ENCODE assay signal across 30 cellular contexts in the genomic region with DNA sequence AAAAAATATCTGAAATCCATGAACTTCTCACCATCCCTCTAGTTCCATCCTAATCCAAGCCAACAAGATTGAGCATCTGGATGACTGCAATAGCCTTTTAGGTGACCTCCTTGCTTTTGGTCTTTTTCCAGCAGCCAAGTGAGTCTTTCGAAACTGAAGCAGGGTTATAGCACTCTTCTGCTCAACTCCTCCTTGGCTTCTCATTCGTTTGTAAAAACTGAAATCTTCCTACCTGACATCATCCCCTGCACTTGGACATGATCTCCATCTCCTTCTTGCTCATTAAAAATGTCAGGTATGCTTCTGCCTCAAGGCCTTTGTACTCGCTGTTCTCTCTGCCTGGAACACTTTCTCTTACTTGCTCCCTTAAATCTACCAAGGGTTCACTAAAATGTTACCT. TPM values are rescaled to one million over a fixed set of nuclear protein-coding genes. Genes with fewer than 3 reads are reported as not detected.
DNase-seq lines count a peak whose midpoint lies in the region; FAIRE-seq and TF ChIP-seq lines count a peak whose summit lies in the region.
"Had no signal": no experiment of that assay in that cellular context is flagged by ENCODE, and none has a peak within 500 bp of the region (broad histone marks: within the 10 kb centered on the region; RNA-seq: fewer than 3 reads in every experiment).

No MANE protein-coding gene starts in this region.

- no peak overlapping the region for H2AFZ ChIP-seq in GM23248
- H2AFZ ChIP-seq in mammary epithelial cell (ENCODE audit: low read depth, low read length) = no peak overlapping the region

- no peaks in the 10 kb centered on the region for H3K9me3 ChIP-seq in GM23248 (ENCODE audit: low read depth)
- no peaks in the 10 kb centered on the region for H3K9me3 ChIP-seq in mammary epithelial cell (replicated peaks; ENCODE audit: insufficient read depth, low read length)
- H3K9me3 ChIP-seq: colonic mucosa, esophagus squamous epithelium, left lung, ovary had no signal

- dilution Hi-C loops in mammary epithelial cell (cut with HindIII; ENCODE audit: low sequenced_read_pairs) = no loop called here

- no peak overlapping the region for H3K9ac ChIP-seq in GM23248
- H3K9ac ChIP-seq in mammary epithelial cell (ENCODE audit: insufficient read depth, low read length) = no peak overlapping the region
- H3K9ac ChIP-seq: KMS-11 had no signal

- no peaks in the 10 kb centered on the region for H3K9me2 ChIP-seq in GM23248 (ENCODE audit: insufficient read depth)

- H3F3A ChIP-seq in GM23248 (ENCODE audit: insufficient read depth) = peaks cover 42% of the 10 kb centered on the region

- H4K20me1 ChIP-seq in GM23248 (ENCODE audit: insufficient read depth) (no peaks in the 10 kb centered on the region), mammary epithelial cell (ENCODE audit: insufficient read depth, low read length) (no peaks in the 10 kb centered on the region)

- H3K4me2 ChIP-seq in GM23248 (ENCODE audit: unreplicated experiment) (no peak overlapping the region), mammary epithelial cell (ENCODE audit: insufficient read depth, low read depth, low read length) (no peak overlapping the region)
- H3K4me2 ChIP-seq: KMS-11 had no signal

- no TSS peak for BruUV-seq in mammary epithelial cell (replicated peaks; lab: Mats Ljungman, UMichigan)

- peaks cover 67% of the 10 kb centered on the region for H3K36me3 ChIP-seq in GM23248 (ENCODE audit: low read depth)
- peaks cover 7% of the 10 kb centered on the region for H3K36me3 ChIP-seq in mammary epithelial cell (ENCODE audit: insufficient read depth, low read length)
- H3K36me3 ChIP-seq: ovary had no signal

- in situ Hi-C loops in GM23248 (cut with MboI) (loop anchor here (10.0 kb wide), 1 partner anchor 542 kb away; no protein-coding TSS in a partner anchor), mammary epithelial cell (cut with MboI; ENCODE audit: low sequenced_read_pairs in 2 of 2) (no loop called here)

- FAIRE-seq in frontal cortex (lab: Jason Lieb, UNC) = no peak
- FAIRE-seq: H54 had no signal

- CTCF ChIA-PET in mammary epithelial cell (lab: Charles Lee; ENCODE audit: low non-redundant PET) = no interaction called here

- H3K79me2 ChIP-seq in GM23248 (ENCODE audit: insufficient read depth) (no peaks in the 10 kb centered on the region), mammary epithelial cell (ENCODE audit: insufficient read depth, low read length) (no peaks in the 10 kb centered on the region)

- H3K4me1 ChIP-seq in GM23248 (ENCODE audit: insufficient read depth) (peaks cover 40% of the 10 kb centered on the region), mammary epithelial cell (ENCODE audit: insufficient read depth, low read length) (peaks cover 6% of the 10 kb centered on the region)
- H3K4me1 ChIP-seq: colonic mucosa, esophagus squamous epithelium, left lung had no signal

- WGBS in GM23248 (ENCODE audit: low coverage in 1 of 2, low lambda C conversion rate in 2 of 2, missing lambda C conversion rate in 2 of 2), 2 experiments = 53 to 60% methylated on average over 3 of the region's 3 CpGs
- WGBS in mammary epithelial cell (ENCODE audit: low coverage, missing lambda C conversion rate) = 63% methylated on average over 3 of the region's 3 CpGs

- DNase-seq in AG10803 (ENCODE audit: low read depth) (peak; percentile 83), GM23248 (peak; percentile 83), mammary epithelial cell (peak; percentile 63), iris pigment epithelial cell (ENCODE audit: low read depth) (peak; percentile 92), NCI-H774 (lab: John Stamatoyannopoulos, UW) (no peak), amniotic stem cell (lab: John Stamatoyannopoulos, UW) (no peak), frontal cortex (ENCODE audit: low spot score in 2 of 2) (no peak), NCI-H510A (lab: John Stamatoyannopoulos, UW) (no peak)
- DNase-seq: activated CD4-positive, alpha-beta T cell treated with anti-CD3 and anti-CD28 coated beads for 36 hours; activated CD8-positive, alpha-beta memory T cell treated with anti-CD3 and anti-CD28 coated beads for 24 hours; activated gamma-delta T cell; activated naive CD8-positive, alpha-beta T cell treated with anti-CD3 and anti-CD28 coated beads, Interleukin-2, amount 50 U/mL, for 24 hours; activated T-cell treated with anti-CD3 and anti-CD28 coated beads, Interleukin-2, amount 50 U/mL, for 1 hour; brain microvascular endothelial cell; colonic mucosa; endodermal cell; esophagus squamous epithelium; left lung; natural killer cell; NCI-H1048; NCI-H1930; ovary; stimulated activated CD4-positive, alpha-beta T cell treated with anti-CD3 and anti-CD28 coated beads, Interleukin-4, amount 100 ng/mL, for 4 hours; stimulated activated naive CD4-positive, alpha-beta T cell; T-helper 17 cell had no signal

- intact Hi-C loops in mammary epithelial cell (cut with micrococcal nuclease) = no loop called here

- H3K27me3 ChIP-seq in GM23248 (replicated peaks; ENCODE audit: insufficient read depth) (no peaks in the 10 kb centered on the region), mammary epithelial cell (ENCODE audit: insufficient read depth, low read length) (no peaks in the 10 kb centered on the region)
- H3K27me3 ChIP-seq: brain microvascular endothelial cell, colonic mucosa, esophagus squamous epithelium, left lung, ovary had no signal

- H3K27ac ChIP-seq in GM23248 (peak overlapping the region; percentile 35), mammary epithelial cell (ENCODE audit: insufficient read depth, low read depth, low read length) (no peak overlapping the region)
- H3K27ac ChIP-seq: brain microvascular endothelial cell, C4-2B, colonic mucosa, esophagus squamous epithelium, KMS-11, left lung, ovary, RWPE1, SK-N-MC had no signal

- TF ChIP-seq CTCF in AG10803 (conservative IDR thresholded peaks at IDR 0.05; ENCODE audit: low read length) (no peak), mammary epithelial cell (conservative IDR thresholded peaks at IDR 0.05 in 1 of 2, IDR thresholded peaks at IDR 0.05 in 1 of 2; ENCODE audit: extremely low read depth in 1 of 2, insufficient read depth in 1 of 2, low read depth in 1 of 2, low read length in 2 of 2) (no peak)

- H3K4me3 ChIP-seq in AG10803 (ENCODE audit: low read length) = no peak overlapping the region
- no peak overlapping the region for H3K4me3 ChIP-seq in GM23248
- no peak overlapping the region for H3K4me3 ChIP-seq in mammary epithelial cell (replicated peaks in 1 of 3; ENCODE audit: insufficient read depth in 1 of 3, low read depth in 2 of 3, low read length in 3 of 3)
- H3K4me3 ChIP-seq: colonic mucosa, esophagus squamous epithelium, left lung, ovary, SK-N-MC had no signal

RNA-seq across cellular contexts. Expression of a gene that starts 46.0 kb away (rescaled TPM):
- total RNA-seq in GM23248 (2014; rRNA removed; shearing (Covaris generic)) = 47.2 and 61.5 TPM in 2 replicates
- polyA plus RNA-seq in GM23248 (2016; fragmentation: Nextera tagmentation; extraction: Ambion mirVana) (52.9 and 59.8 TPM in 2 replicates), mammary epithelial cell (21.2 TPM)
- total RNA-seq in mammary epithelial cell (10 to 100 TPM; 36.3 to 44.3 TPM), frontal cortex (82.7 TPM)
- polyA minus RNA-seq in mammary epithelial cell = 42.3 TPM

Comparison
In these comparisons a context has a peak if more than half of its experiments do, and no peak if none do; other contexts are left out.
1. DNase-seq: peak in AG10803 (single experiment), GM23248 (single experiment), mammary epithelial cell (single experiment) and iris pigment epithelial cell (single experiment); none in NCI-H774 (single experiment), amniotic stem cell (single experiment), frontal cortex (0 of 2) and NCI-H510A (single experiment).